ENCODE assay signal across 2 cellular contexts in the genomic region with DNA sequence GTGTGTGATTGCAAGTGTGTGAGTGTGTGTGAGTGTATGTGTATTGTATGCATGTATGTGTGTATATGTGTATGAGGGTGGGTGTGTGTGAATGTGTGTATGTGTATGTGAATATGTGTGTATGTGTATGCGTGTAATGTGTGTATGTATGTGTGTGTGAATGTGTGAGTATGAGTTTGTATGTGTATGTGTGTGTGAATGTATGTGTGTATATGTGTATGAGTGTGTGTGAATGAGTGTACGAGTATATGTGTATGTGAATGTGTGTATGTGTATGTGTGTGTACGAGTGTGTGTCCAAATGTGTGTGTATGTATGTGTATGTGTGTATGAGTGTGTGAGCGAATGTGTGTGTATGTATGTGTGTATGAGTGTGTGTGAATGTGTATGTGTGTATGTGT.
TF ChIP-seq lines count a peak whose summit lies in the region.

No MANE protein-coding gene starts in this region.

TF ChIP-seq in IMR-90, 13 proteins besides CTCF, POLR2A, EP300 and RAD21:
- TF ChIP-seq NFE2L2 (IDR thresholded peaks at IDR 0.05; ENCODE audit: low read depth, low read length) (no peak), MAFK (IDR thresholded peaks at IDR 0.05; ENCODE audit: low read depth, low read length) (no peak), RFX5 (IDR thresholded peaks at IDR 0.05; ENCODE audit: low read depth, low read length) (no peak), CHD1 (IDR thresholded peaks at IDR 0.05; ENCODE audit: low read depth, low read length) (no peak), SMC3 (IDR thresholded peaks at IDR 0.05; ENCODE audit: low read depth, low read length) (no peak), MAZ (IDR thresholded peaks at IDR 0.05; ENCODE audit: borderline replicate concordance, low read depth, low read length) (no peak)
- TF ChIP-seq, protein P1, sequence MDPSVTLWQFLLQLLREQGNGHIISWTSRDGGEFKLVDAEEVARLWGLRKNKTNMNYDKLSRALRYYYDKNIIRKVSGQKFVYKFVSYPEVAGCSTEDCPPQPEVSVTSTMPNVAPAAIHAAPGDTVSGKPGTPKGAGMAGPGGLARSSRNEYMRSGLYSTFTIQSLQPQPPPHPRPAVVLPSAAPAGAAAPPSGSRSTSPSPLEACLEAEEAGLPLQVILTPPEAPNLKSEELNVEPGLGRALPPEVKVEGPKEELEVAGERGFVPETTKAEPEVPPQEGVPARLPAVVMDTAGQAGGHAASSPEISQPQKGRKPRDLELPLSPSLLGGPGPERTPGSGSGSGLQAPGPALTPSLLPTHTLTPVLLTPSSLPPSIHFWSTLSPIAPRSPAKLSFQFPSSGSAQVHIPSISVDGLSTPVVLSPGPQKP (IDR thresholded peaks at IDR 0.05; ENCODE audit: borderline replicate concordance, low read depth, low read length): no peak
TF ChIP-seq in IMR-90: peak in this region for 0.

TF ChIP-seq in K562, 482 proteins besides CTCF, POLR2A, EP300 and RAD21:
- TF ChIP-seq FOXJ3 (CRISPR knock-in tag; IDR thresholded peaks at IDR 0.05) (no peak), MCM3 (IDR thresholded peaks at IDR 0.05) (peak; percentile 36; the same call in 1 of the 2 replicates), ZNF695 (CRISPR knock-in tag; IDR thresholded peaks at IDR 0.05) (no peak), TRIM24 (IDR thresholded peaks at IDR 0.05) (0 out of 4 replicates have a peak, but pooled peaks of 1 of the 2 experiments have one; percentile 16), ZNF121 (CRISPR knock-in tag; conservative IDR thresholded peaks at IDR 0.05) (no peak), MAFG (tag; conservative IDR thresholded peaks at IDR 0.05) (no peak), EWSR1 (IDR thresholded peaks at IDR 0.05; ENCODE audit: borderline replicate concordance, low read depth, partially characterized antibody) (no peak), ZNF561 (CRISPR knock-in tag; conservative IDR thresholded peaks at IDR 0.05) (no peak), ETV5 (CRISPR knock-in tag; IDR thresholded peaks at IDR 0.05; ENCODE audit: low read depth) (no peak), ZBED1 (IDR thresholded peaks at IDR 0.05) (no peak), FOS (IDR thresholded peaks at IDR 0.05; ENCODE audit: extremely low read depth, insufficient read length) (no peak), MCM7 (IDR thresholded peaks at IDR 0.05) (0 out of 4 replicates have a peak, but pooled peaks of 1 of the 2 experiments have one; percentile 66), NRF1 (conservative IDR thresholded peaks at IDR 0.05 in 1 of 2, IDR thresholded peaks at IDR 0.05 in 1 of 2) (no peak), HDAC1 (IDR thresholded peaks at IDR 0.05) (0 out of 4 replicates have a peak, but pooled peaks of 1 of the 2 experiments have one; percentile 27), ADNP (tag; IDR thresholded peaks at IDR 0.05) (no peak), ARID2 (IDR thresholded peaks at IDR 0.05) (0 out of 2 replicates have a peak, but pooled peaks have one; percentile 42), FOXK2 (conservative IDR thresholded peaks at IDR 0.05 in 1 of 2, IDR thresholded peaks at IDR 0.05 in 1 of 2; ENCODE audit: low read depth in 2 of 2) (peak in 1 of 2 experiments; percentile 58; a peak in 1 of 4 replicates), ARNT (IDR thresholded peaks at IDR 0.05) (no peak), BMI1 (IDR thresholded peaks at IDR 0.05; ENCODE audit: low read length) (no peak)
- TF ChIP-seq, protein P2, sequence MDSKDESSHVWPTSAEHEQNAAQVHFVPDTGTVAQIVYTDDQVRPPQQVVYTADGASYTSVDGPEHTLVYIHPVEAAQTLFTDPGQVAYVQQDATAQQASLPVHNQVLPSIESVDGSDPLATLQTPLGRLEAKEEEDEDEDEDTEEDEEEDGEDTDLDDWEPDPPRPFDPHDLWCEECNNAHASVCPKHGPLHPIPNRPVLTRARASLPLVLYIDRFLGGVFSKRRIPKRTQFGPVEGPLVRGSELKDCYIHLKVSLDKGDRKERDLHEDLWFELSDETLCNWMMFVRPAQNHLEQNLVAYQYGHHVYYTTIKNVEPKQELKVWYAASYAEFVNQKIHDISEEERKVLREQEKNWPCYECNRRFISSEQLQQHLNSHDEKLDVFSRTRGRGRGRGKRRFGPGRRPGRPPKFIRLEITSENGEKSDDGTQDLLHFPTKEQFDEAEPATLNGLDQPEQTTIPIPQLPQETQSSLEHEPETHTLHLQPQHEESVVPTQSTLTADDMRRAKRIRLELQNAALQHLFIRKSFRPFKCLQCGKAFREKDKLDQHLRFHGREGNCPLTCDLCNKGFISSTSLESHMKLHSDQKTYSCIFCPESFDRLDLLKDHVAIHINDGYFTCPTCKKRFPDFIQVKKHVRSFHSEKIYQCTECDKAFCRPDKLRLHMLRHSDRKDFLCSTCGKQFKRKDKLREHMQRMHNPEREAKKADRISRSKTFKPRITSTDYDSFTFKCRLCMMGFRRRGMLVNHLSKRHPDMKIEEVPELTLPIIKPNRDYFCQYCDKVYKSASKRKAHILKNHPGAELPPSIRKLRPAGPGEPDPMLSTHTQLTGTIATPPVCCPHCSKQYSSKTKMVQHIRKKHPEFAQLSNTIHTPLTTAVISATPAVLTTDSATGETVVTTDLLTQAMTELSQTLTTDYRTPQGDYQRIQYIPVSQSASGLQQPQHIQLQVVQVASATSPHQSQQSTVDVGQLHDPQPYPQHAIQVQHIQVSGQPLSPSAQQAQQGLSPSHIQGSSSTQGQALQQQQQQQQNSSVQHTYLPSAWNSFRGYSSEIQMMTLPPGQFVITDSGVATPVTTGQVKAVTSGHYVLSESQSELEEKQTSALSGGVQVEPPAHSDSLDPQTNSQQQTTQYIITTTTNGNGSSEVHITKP (IDR thresholded peaks at IDR 0.05; ENCODE audit: partially characterized antibody): no peak
- TF ChIP-seq, protein P3, sequence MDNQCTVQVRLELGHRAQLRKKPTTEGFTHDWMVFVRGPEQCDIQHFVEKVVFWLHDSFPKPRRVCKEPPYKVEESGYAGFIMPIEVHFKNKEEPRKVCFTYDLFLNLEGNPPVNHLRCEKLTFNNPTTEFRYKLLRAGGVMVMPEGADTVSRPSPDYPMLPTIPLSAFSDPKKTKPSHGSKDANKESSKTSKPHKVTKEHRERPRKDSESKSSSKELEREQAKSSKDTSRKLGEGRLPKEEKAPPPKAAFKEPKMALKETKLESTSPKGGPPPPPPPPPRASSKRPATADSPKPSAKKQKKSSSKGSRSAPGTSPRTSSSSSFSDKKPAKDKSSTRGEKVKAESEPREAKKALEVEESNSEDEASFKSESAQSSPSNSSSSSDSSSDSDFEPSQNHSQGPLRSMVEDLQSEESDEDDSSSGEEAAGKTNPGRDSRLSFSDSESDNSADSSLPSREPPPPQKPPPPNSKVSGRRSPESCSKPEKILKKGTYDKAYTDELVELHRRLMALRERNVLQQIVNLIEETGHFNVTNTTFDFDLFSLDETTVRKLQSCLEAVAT (IDR thresholded peaks at IDR 0.05): peak in 1 of 2 experiments; percentile 40; a peak in 1 of 4 replicates
- TF ChIP-seq, protein P4, sequence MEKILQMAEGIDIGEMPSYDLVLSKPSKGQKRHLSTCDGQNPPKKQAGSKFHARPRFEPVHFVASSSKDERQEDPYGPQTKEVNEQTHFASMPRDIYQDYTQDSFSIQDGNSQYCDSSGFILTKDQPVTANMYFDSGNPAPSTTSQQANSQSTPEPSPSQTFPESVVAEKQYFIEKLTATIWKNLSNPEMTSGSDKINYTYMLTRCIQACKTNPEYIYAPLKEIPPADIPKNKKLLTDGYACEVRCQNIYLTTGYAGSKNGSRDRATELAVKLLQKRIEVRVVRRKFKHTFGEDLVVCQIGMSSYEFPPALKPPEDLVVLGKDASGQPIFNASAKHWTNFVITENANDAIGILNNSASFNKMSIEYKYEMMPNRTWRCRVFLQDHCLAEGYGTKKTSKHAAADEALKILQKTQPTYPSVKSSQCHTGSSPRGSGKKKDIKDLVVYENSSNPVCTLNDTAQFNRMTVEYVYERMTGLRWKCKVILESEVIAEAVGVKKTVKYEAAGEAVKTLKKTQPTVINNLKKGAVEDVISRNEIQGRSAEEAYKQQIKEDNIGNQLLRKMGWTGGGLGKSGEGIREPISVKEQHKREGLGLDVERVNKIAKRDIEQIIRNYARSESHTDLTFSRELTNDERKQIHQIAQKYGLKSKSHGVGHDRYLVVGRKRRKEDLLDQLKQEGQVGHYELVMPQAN (IDR thresholded peaks at IDR 0.05; ENCODE audit: borderline replicate concordance): peak; percentile 59; the same call in 1 of the 2 replicates
- TF ChIP-seq, protein P5, sequence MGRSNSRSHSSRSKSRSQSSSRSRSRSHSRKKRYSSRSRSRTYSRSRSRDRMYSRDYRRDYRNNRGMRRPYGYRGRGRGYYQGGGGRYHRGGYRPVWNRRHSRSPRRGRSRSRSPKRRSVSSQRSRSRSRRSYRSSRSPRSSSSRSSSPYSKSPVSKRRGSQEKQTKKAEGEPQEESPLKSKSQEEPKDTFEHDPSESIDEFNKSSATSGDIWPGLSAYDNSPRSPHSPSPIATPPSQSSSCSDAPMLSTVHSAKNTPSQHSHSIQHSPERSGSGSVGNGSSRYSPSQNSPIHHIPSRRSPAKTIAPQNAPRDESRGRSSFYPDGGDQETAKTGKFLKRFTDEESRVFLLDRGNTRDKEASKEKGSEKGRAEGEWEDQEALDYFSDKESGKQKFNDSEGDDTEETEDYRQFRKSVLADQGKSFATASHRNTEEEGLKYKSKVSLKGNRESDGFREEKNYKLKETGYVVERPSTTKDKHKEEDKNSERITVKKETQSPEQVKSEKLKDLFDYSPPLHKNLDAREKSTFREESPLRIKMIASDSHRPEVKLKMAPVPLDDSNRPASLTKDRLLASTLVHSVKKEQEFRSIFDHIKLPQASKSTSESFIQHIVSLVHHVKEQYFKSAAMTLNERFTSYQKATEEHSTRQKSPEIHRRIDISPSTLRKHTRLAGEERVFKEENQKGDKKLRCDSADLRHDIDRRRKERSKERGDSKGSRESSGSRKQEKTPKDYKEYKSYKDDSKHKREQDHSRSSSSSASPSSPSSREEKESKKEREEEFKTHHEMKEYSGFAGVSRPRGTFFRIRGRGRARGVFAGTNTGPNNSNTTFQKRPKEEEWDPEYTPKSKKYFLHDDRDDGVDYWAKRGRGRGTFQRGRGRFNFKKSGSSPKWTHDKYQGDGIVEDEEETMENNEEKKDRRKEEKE (IDR thresholded peaks at IDR 0.05; ENCODE audit: borderline replicate concordance in 1 of 2, control insufficient read depth in 1 of 2, low read depth in 2 of 2, low read length in 1 of 2): 0 out of 4 replicates have a peak, but pooled peaks of 1 of the 2 experiments have one; percentile 69
- TF ChIP-seq, protein P6, sequence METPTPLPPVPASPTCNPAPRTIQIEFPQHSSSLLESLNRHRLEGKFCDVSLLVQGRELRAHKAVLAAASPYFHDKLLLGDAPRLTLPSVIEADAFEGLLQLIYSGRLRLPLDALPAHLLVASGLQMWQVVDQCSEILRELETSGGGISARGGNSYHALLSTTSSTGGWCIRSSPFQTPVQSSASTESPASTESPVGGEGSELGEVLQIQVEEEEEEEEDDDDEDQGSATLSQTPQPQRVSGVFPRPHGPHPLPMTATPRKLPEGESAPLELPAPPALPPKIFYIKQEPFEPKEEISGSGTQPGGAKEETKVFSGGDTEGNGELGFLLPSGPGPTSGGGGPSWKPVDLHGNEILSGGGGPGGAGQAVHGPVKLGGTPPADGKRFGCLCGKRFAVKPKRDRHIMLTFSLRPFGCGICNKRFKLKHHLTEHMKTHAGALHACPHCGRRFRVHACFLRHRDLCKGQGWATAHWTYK (CRISPR knock-in tag; IDR thresholded peaks at IDR 0.05): no peak
- TF ChIP-seq, protein P7, sequence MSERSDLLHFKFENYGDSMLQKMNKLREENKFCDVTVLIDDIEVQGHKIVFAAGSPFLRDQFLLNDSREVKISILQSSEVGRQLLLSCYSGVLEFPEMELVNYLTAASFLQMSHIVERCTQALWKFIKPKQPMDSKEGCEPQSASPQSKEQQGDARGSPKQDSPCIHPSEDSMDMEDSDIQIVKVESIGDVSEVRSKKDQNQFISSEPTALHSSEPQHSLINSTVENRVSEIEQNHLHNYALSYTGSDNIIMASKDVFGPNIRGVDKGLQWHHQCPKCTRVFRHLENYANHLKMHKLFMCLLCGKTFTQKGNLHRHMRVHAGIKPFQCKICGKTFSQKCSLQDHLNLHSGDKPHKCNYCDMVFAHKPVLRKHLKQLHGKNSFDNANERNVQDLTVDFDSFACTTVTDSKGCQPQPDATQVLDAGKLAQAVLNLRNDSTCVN (CRISPR knock-in tag; IDR thresholded peaks at IDR 0.05): 0 out of 2 replicates have a peak, but pooled peaks have one; percentile 25
- TF ChIP-seq, protein P8, sequence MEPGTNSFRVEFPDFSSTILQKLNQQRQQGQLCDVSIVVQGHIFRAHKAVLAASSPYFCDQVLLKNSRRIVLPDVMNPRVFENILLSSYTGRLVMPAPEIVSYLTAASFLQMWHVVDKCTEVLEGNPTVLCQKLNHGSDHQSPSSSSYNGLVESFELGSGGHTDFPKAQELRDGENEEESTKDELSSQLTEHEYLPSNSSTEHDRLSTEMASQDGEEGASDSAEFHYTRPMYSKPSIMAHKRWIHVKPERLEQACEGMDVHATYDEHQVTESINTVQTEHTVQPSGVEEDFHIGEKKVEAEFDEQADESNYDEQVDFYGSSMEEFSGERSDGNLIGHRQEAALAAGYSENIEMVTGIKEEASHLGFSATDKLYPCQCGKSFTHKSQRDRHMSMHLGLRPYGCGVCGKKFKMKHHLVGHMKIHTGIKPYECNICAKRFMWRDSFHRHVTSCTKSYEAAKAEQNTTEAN (CRISPR knock-in tag; IDR thresholded peaks at IDR 0.05): no peak
